Comparison of ENCODE assay signal across 9 cellular contexts in the genomic region with DNA sequence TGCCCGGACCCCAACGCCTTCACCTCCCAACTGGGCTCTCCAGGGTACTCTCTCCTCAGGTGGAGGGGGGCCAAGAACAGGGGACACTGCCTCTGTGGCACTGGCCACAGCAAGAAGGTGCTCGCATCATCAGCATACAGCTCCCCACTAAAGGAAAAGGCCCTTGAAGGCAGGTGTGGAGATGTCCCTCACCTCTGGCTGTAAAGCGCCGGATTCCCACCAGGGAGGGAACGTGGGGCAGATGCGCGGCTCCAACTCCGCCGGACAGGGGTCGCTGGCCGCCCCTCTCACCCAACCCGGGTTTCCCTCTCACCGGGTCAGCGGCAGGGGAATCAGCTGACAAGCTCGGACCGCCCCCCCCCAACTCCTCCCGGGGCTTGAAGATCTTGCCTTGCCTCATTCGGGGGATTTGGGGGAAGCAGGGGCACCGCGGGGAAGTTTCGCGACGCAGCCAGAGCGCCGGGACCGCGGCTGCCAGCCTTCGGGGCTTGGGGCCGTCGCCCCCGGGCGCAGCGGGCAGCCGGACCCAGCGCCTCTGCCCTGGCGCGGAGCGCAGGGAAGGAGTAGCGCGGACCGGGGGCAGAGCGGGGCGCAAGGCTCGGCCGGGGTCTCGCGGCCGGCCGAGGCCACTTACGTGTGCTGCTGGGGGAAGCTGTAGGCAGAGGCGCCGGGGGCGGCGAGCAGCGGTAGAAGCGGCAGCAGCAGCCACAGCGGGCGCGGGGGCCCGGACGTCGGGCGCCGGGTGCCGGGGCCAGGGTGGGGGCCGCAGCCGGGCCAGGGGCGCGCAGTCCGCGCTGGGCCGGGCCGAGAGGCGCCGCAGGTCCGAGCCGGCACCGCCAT. TPM values are rescaled to one million over a fixed set of nuclear protein-coding genes. Genes with fewer than 3 reads are reported as not detected.
DNase-seq lines count a peak whose midpoint lies in the region; ATAC-seq and TF ChIP-seq lines count a peak whose summit lies in the region.
"Had no signal": no experiment of that assay in that cellular context is flagged by ENCODE, and none has a peak within 500 bp of the region (broad histone marks: within the 10 kb centered on the region; RNA-seq: fewer than 3 reads in every experiment).

No MANE protein-coding gene starts in this region.

- H3K4me1 ChIP-seq in HUES6 (ENCODE audit: control insufficient read depth, insufficient read depth, low read length) (peaks cover 24% of the 10 kb centered on the region), colonic mucosa (peaks cover 4% of the 10 kb centered on the region)
- H3K4me1 ChIP-seq in naive thymus-derived CD4-positive, alpha-beta T cell (ENCODE audit: control insufficient read depth in 2 of 2, insufficient read depth in 2 of 2, low read length in 2 of 2), result peaks cover 0 to 5% of the 10 kb centered on the region in 2 donors

- peaks cover 0 to 15% (median 10%) of the 10 kb centered on the region in 7 donors for H3K4me1 Mint-ChIP-seq in naive thymus-derived CD4-positive, alpha-beta T cell

- peaks cover 11 to 60% (median 22%) of the 10 kb centered on the region in 5 donors for H3K27me3 Mint-ChIP-seq in naive thymus-derived CD4-positive, alpha-beta T cell

- H3K27ac Mint-ChIP-seq in naive thymus-derived CD4-positive, alpha-beta T cell, result peak overlapping the region in 2 of 9 donors; percentile 32 to 36

- peak; percentile 29 for ATAC-seq in naive thymus-derived CD4-positive, alpha-beta T cell
- ATAC-seq in HG02623 (IDR thresholded peaks at IDR 0.05; ENCODE audit: unreplicated experiment), result no peak
- no peak for ATAC-seq in HG03354 (IDR thresholded peaks at IDR 0.05; ENCODE audit: poor library complexity, severe bottlenecking, unreplicated experiment)
- ATAC-seq in HG03439 (IDR thresholded peaks at IDR 0.05; ENCODE audit: unreplicated experiment), result no peak

- intact Hi-C loops in colonic mucosa (cut with DNase I), result no loop called here
- intact Hi-C loops in naive thymus-derived CD4-positive, alpha-beta T cell (cut with micrococcal nuclease), result loop anchor here in 1 of 2 donors (1.0 to 5.0 kb wide), 5 partner anchors 53 to 138 kb away; a partner anchor contains a TSS

- POLR2A ChIA-PET in naive thymus-derived CD4-positive, alpha-beta T cell (lab: Charles Lee), result no interaction called here

- DNase-seq in AG20443 (ENCODE audit: low spot score) (peak; percentile 30), colonic mucosa (no peak), H4 (ENCODE audit: low spot score) (no peak)
- DNase-seq in naive thymus-derived CD4-positive, alpha-beta T cell, result peak in 1 of 9 donors; percentile 29

- no peak for TF ChIP-seq CTCF in colonic mucosa (IDR thresholded peaks at IDR 0.05)

- H3K9ac ChIP-seq in HUES6 (ENCODE audit: low read length) (peak overlapping the region; percentile 53), colonic mucosa (ENCODE audit: low read depth in 2 of 2, low read length in 2 of 2) (peak overlapping the region in 1 of 2 donors; percentile 63)

- no peaks in the 10 kb centered on the region for H3K9me3 Mint-ChIP-seq in naive thymus-derived CD4-positive, alpha-beta T cell

- no peaks in the 10 kb centered on the region for H3K36me3 ChIP-seq in HUES6 (ENCODE audit: control insufficient read depth, insufficient read depth, low read length)
- no peaks in the 10 kb centered on the region for H3K36me3 ChIP-seq in colonic mucosa
- H3K36me3 ChIP-seq in naive thymus-derived CD4-positive, alpha-beta T cell (ENCODE audit: control insufficient read depth in 2 of 3, insufficient read depth in 3 of 3, low read length in 3 of 3), result no peaks in the 10 kb centered on the region

- CTCF ChIA-PET in naive thymus-derived CD4-positive, alpha-beta T cell (lab: Charles Lee), result no interaction called here

- H3K9me3 ChIP-seq in HUES6 (ENCODE audit: control insufficient read depth, insufficient read depth, low read depth, low read length) (no peaks in the 10 kb centered on the region), colonic mucosa (no peaks in the 10 kb centered on the region)
- no peaks in the 10 kb centered on the region for H3K9me3 ChIP-seq in naive thymus-derived CD4-positive, alpha-beta T cell (ENCODE audit: control insufficient read depth in 2 of 3, low read length in 3 of 3)

- H3K4me3 ChIP-seq in HUES6 (ENCODE audit: low read depth, low read length) (peak overlapping the region; percentile 62), colonic mucosa (peak overlapping the region; percentile 38)
- peak overlapping the region; percentile 44 for H3K4me3 ChIP-seq in naive thymus-derived CD4-positive, alpha-beta T cell (ENCODE audit: low read length)

- H3K27me3 ChIP-seq in HUES6 (ENCODE audit: control insufficient read depth, insufficient read depth, low read length) (peaks cover 52% of the 10 kb centered on the region), colonic mucosa (peaks cover 19% of the 10 kb centered on the region)
- peaks cover 0 to 5% of the 10 kb centered on the region in 2 donors for H3K27me3 ChIP-seq in naive thymus-derived CD4-positive, alpha-beta T cell (ENCODE audit: control insufficient read depth in 2 of 2, insufficient read depth in 2 of 2, low read length in 2 of 2)

- H3K27ac ChIP-seq in HUES6 (ENCODE audit: low read depth, low read length) (no peak overlapping the region), colonic mucosa (no peak overlapping the region)
- H3K27ac ChIP-seq in naive thymus-derived CD4-positive, alpha-beta T cell (ENCODE audit: low read depth, low read length), result no peak overlapping the region

- H3K4me3 Mint-ChIP-seq in naive thymus-derived CD4-positive, alpha-beta T cell, result peak overlapping the region; percentile 37 to 85 (median 73)

- H3K36me3 Mint-ChIP-seq in naive thymus-derived CD4-positive, alpha-beta T cell, result no peaks in the 10 kb centered on the region

RNA-seq across cellular contexts. Expression of a gene that starts 0.6 kb away (rescaled TPM):
- 1 to 10 TPM; 2.4 to 3.3 TPM for total RNA-seq in colonic mucosa
- 1 to 10 TPM in 4 of 5 experiments, under 1 TPM in 1; 0.97 to 6.2 (median 2.5) TPM for total RNA-seq in naive thymus-derived CD4-positive, alpha-beta T cell
- under 1 TPM; 0.32 to 0.38 TPM for polyA plus RNA-seq in naive thymus-derived CD4-positive, alpha-beta T cell
- 0.04 TPM in 1 of 2 replicates, not detected in the other for total RNA-seq in H4 (2014; rRNA removed; shearing (Covaris generic))
- total RNA-seq: fibroblast of villous mesenchyme had no signal
